Comparison of ENCODE assay signal across 23 cellular contexts in the genomic region with DNA sequence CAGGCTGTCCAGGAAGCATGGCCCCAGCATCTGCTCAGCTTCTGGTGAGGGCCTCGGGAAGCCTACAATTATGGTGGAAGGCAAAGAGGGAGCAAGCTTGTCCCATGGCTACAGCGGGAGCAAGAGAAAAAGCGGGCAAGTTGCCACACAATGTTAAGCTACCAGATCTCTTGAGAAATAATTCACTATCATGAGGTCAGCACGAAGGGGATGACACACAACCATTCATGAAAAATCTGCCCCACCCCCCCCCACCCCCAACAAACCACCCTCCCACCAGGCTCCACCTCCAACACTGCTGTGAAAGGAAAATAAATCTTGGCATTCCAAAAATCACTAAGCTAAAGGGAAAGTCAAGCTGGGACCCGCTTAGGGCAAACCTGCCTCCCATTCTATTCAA.
"Had no signal": no experiment of that assay in that cellular context is flagged by ENCODE, and none has a peak within 500 bp of the region (broad histone marks: within the 10 kb centered on the region; RNA-seq: fewer than 3 reads in every experiment).

No MANE protein-coding gene starts in this region.

- FAIRE-seq: small intestine had no signal

- ATAC-seq: activated CD8-positive, alpha-beta T cell treated with anti-CD3 and anti-CD28 coated beads for 36 hours; activated naive CD8-positive, alpha-beta T cell treated with anti-CD3 and anti-CD28 coated beads, Interleukin-2, amount 50 U/mL, for 24 hours; sciatic nerve; stimulated activated naive CD8-positive, alpha-beta T cell treated with anti-CD3 and anti-CD28 coated beads, Interleukin-15, amount 100 ng/mL, for 72 hours had no signal

- H3K4me1 ChIP-seq: colonic mucosa, left ventricle myocardium inferior, vagina had no signal

- DNase-seq: activated CD4-positive, alpha-beta T cell treated with anti-CD3 and anti-CD28 coated beads for 1 hour; activated CD4-positive, alpha-beta T cell treated with anti-CD3 and anti-CD28 coated beads, Interleukin-2, amount 10 ng/mL, durations not matched to agents 7 days and 5 days; activated CD8-positive, alpha-beta T cell treated with anti-CD3 and anti-CD28 coated beads for 36 hours; activated naive CD8-positive, alpha-beta T cell treated with anti-CD3 and anti-CD28 coated beads, Interleukin-2, amount 50 U/mL, for 24 hours; activated T-cell treated with anti-CD3 and anti-CD28 coated beads, Interleukin-2, amount 50 U/mL, for 48 hours; cerebellar nuclear complex; colonic mucosa; effector CD8-positive, alpha-beta T cell; foreskin melanocyte; left ventricle myocardium inferior; nephron progenitor cell; small intestine; stimulated activated CD4-positive, alpha-beta T cell treated with anti-CD3 and anti-CD28 coated beads, Interleukin-4, amount 100 ng/mL, for 4 hours; stimulated activated CD8-positive, alpha-beta memory T cell treated with anti-CD3 and anti-CD28 coated beads, Interleukin-4, amount 100 ng/mL, for 48 hours; stimulated activated naive CD8-positive, alpha-beta T cell treated with anti-CD3 and anti-CD28 coated beads, Interleukin-15, amount 100 ng/mL, for 72 hours; substantia nigra; T-helper 2 cell; upper lobe of left lung had no signal

- H3K36me3 ChIP-seq: cardiac muscle cell, colonic mucosa, left ventricle myocardium inferior, neutrophil, upper lobe of left lung, vagina had no signal

- H3K27ac ChIP-seq: cardiac muscle cell, colonic mucosa, left ventricle myocardium inferior, neutrophil, upper lobe of left lung, vagina had no signal

- H3K4me3 ChIP-seq: cardiac muscle cell, colonic mucosa, left ventricle myocardium inferior, lung, upper lobe of left lung, vagina had no signal

- H3K9me3 ChIP-seq: colonic mucosa, left ventricle myocardium inferior, neutrophil, upper lobe of left lung, vagina had no signal

- H3K27me3 ChIP-seq: cardiac muscle cell, colonic mucosa, neutrophil, upper lobe of left lung, vagina had no signal
